9 cellular contexts compared by ENCODE assay signal in genomic region chr12:30457621-30458289, GRCh38.
DNase-seq lines count a peak whose midpoint lies in the region; ATAC-seq and TF ChIP-seq lines count a peak whose summit lies in the region.
"Had no signal": no experiment of that assay in that cellular context is flagged by ENCODE, and none has a peak within 500 bp of the region (broad histone marks: within the 10 kb centered on the region; RNA-seq: fewer than 3 reads in every experiment).

No MANE protein-coding gene starts in this region.

- no peak overlapping the region for H2AFZ ChIP-seq in mammary epithelial cell (ENCODE audit: low read depth, low read length)
- H2AFZ ChIP-seq in mesenchymal stem cell (ENCODE audit: low read depth, low read length): no peak overlapping the region

- in situ Hi-C loops in mammary epithelial cell (cut with MboI; ENCODE audit: low sequenced_read_pairs in 2 of 2): no loop called here

- no peak overlapping the region for H3K14ac ChIP-seq in mesenchymal stem cell (ENCODE audit: low read length in 2 of 2)

- CTCF ChIA-PET in BJ (lab: Yijun Ruan, JAX): no interaction called here
- CTCF ChIA-PET in mammary epithelial cell (lab: Charles Lee; ENCODE audit: low non-redundant PET): interaction anchor here (0.6 to 0.7 kb wide), 3 partner anchors 17 to 20 kb away, joined by 4 to 5 read pairs (median 4); no protein-coding TSS in a partner anchor

- TF ChIP-seq CTCF in BJ (IDR thresholded peaks at IDR 0.05; ENCODE audit: insufficient read depth, low read depth, low read length) (peak; percentile 18; the same call in 1 of the 2 replicates), LNCAP (IDR thresholded peaks at IDR 0.05) (peak; percentile 49), mammary epithelial cell (conservative IDR thresholded peaks at IDR 0.05 in 1 of 2, IDR thresholded peaks at IDR 0.05 in 1 of 2; ENCODE audit: extremely low read depth in 1 of 2, insufficient read depth in 1 of 2, low read depth in 1 of 2, low read length in 2 of 2) (peak; percentile 51 to 63), Peyer's patch (IDR thresholded peaks at IDR 0.05) (peak in 3 of 6 experiments; percentile 17 to 29 (median 27))

- H4K91ac ChIP-seq in mesenchymal stem cell (ENCODE audit: low read length): no peak overlapping the region

- peaks cover 7% of the 10 kb centered on the region for H3K4me1 ChIP-seq in mammary epithelial cell (ENCODE audit: insufficient read depth, low read length)
- no peaks in the 10 kb centered on the region for H3K4me1 ChIP-seq in mesenchymal stem cell (ENCODE audit: control insufficient read depth, insufficient read depth, low read depth, low read length)
- no peaks in the 10 kb centered on the region for H3K4me1 ChIP-seq in Peyer's patch

- no peak overlapping the region for H2AK5ac ChIP-seq in mesenchymal stem cell (ENCODE audit: low read length, severe bottlenecking)

- no peak overlapping the region for H2BK15ac ChIP-seq in mesenchymal stem cell (ENCODE audit: low read depth, poor library complexity, severe bottlenecking)

- H3K23ac ChIP-seq in mesenchymal stem cell (ENCODE audit: low read length in 2 of 2): no peak overlapping the region

- no TSS peak for BruUV-seq in mammary epithelial cell (replicated peaks; lab: Mats Ljungman, UMichigan)

- no peak overlapping the region for H4K8ac ChIP-seq in mesenchymal stem cell (ENCODE audit: low read length)

- H3K27ac ChIP-seq in mammary epithelial cell (ENCODE audit: insufficient read depth, low read depth, low read length) (no peak overlapping the region), mesenchymal stem cell (ENCODE audit: low read length, poor library complexity, severe bottlenecking) (no peak overlapping the region), Peyer's patch (peak overlapping the region in 1 of 4 donors; percentile 42)

- no peak overlapping the region for H2BK5ac ChIP-seq in mesenchymal stem cell (ENCODE audit: low read depth, low read length, poor library complexity, severe bottlenecking)

- peak; percentile 0 for DNase-seq in BJ (ENCODE audit: low read depth)
- DNase-seq in mammary epithelial cell: peak; percentile 71
- DNase-seq in mesenchymal stem cell: peak; percentile 97
- no peak for DNase-seq in stimulated activated CD4-positive, alpha-beta T cell treated with anti-CD3 and anti-CD28 coated beads, Interleukin-2, amount 100 ng/mL, for 24 hours
- DNase-seq in Peyer's patch: no peak
- DNase-seq in activated CD4-positive, alpha-beta T cell treated with anti-CD3 and anti-CD28 coated beads, Interleukin-2, amount 50 U/mL, for 4 hours: no peak

- no peak overlapping the region for H2BK120ac ChIP-seq in mesenchymal stem cell (ENCODE audit: low read depth, low read length)

- 39% methylated on average over 3 of the region's 3 CpGs for WGBS in mammary epithelial cell (ENCODE audit: low coverage, missing lambda C conversion rate)
- 7% methylated on average over 2 of the region's 3 CpGs for WGBS in mesenchymal stem cell

- H3K4me2 ChIP-seq in mammary epithelial cell (ENCODE audit: insufficient read depth, low read depth, low read length) (no peak overlapping the region), mesenchymal stem cell (ENCODE audit: low read length, poor library complexity, severe bottlenecking) (no peak overlapping the region)

- no peaks in the 10 kb centered on the region for H3K79me1 ChIP-seq in mesenchymal stem cell (replicated peaks; ENCODE audit: low read length, poor library complexity, severe bottlenecking)

- POLR2A ChIA-PET in BJ (lab: Charles Lee): interaction anchor here (0.6 kb wide), 1 partner anchor 296 kb away, joined by 3 read pairs; no protein-coding TSS in a partner anchor

- no peaks in the 10 kb centered on the region for H4K20me1 ChIP-seq in mammary epithelial cell (ENCODE audit: insufficient read depth, low read length)

- H2BK12ac ChIP-seq in mesenchymal stem cell (ENCODE audit: low read length in 2 of 2): peak overlapping the region in 1 of 2 experiments; percentile 92

- H3K36me3 ChIP-seq in BJ (ENCODE audit: control insufficient read depth, insufficient read depth, low read length) (no peaks in the 10 kb centered on the region), mammary epithelial cell (ENCODE audit: insufficient read depth, low read length) (no peaks in the 10 kb centered on the region), mesenchymal stem cell (ENCODE audit: control insufficient read depth in 1 of 2, insufficient read depth in 2 of 2, low read depth in 1 of 2, low read length in 2 of 2) (no peaks in the 10 kb centered on the region), Peyer's patch (no peaks in the 10 kb centered on the region)

- intact Hi-C loops in mammary epithelial cell (cut with micrococcal nuclease): loop anchor here (1.0 to 5.0 kb wide), 4 partner anchors 40 to 940 kb away; no protein-coding TSS in a partner anchor

- TF ChIP-seq POLR2A in Peyer's patch (IDR thresholded peaks at IDR 0.05): no peak

- no peak for ATAC-seq in GM19328 (IDR thresholded peaks at IDR 0.05; ENCODE audit: unreplicated experiment)
- ATAC-seq: GM12878 had no signal

- H3K27me3 ChIP-seq in BJ (ENCODE audit: control insufficient read depth, insufficient read depth, low read length) (no peaks in the 10 kb centered on the region), mammary epithelial cell (ENCODE audit: insufficient read depth, low read length) (no peaks in the 10 kb centered on the region), mesenchymal stem cell (ENCODE audit: control insufficient read depth in 1 of 2, insufficient read depth in 1 of 2, low read length in 2 of 2) (no peaks in the 10 kb centered on the region), Peyer's patch (no peaks in the 10 kb centered on the region)

- no peaks in the 10 kb centered on the region for H3K9me3 ChIP-seq in mammary epithelial cell (replicated peaks; ENCODE audit: insufficient read depth, low read length)
- no peaks in the 10 kb centered on the region for H3K9me3 ChIP-seq in mesenchymal stem cell (ENCODE audit: control insufficient read depth, low read length)
- H3K9me3 ChIP-seq in Peyer's patch: no peaks in the 10 kb centered on the region

- H3K79me2 ChIP-seq in mammary epithelial cell (ENCODE audit: insufficient read depth, low read length): no peaks in the 10 kb centered on the region

- H3K9ac ChIP-seq in mammary epithelial cell (ENCODE audit: insufficient read depth, low read length): no peak overlapping the region
- peak overlapping the region; percentile 60 for H3K9ac ChIP-seq in mesenchymal stem cell (ENCODE audit: low read length)

- no peak overlapping the region for H3K4ac ChIP-seq in mesenchymal stem cell (ENCODE audit: low read depth in 1 of 2, low read length in 2 of 2)

- dilution Hi-C loops in mammary epithelial cell (cut with HindIII; ENCODE audit: low sequenced_read_pairs): no loop called here

- H3K4me3 ChIP-seq in BJ (ENCODE audit: low read depth, low read length): no peak overlapping the region
- no peak overlapping the region for H3K4me3 ChIP-seq in mammary epithelial cell (replicated peaks in 1 of 3; ENCODE audit: insufficient read depth in 1 of 3, low read depth in 2 of 3, low read length in 3 of 3)
- H3K4me3 ChIP-seq in mesenchymal stem cell (ENCODE audit: insufficient read depth in 1 of 2, low read depth in 1 of 2, low read length in 2 of 2): no peak overlapping the region
- H3K4me3 ChIP-seq in Peyer's patch: no peak overlapping the region
- H3K4me3 ChIP-seq: GM12878 had no signal

- H3K18ac ChIP-seq in mesenchymal stem cell (ENCODE audit: low read depth in 1 of 2, low read length in 2 of 2): peak overlapping the region in 1 of 2 experiments; percentile 34

Comparison
In these comparisons a context has a peak if more than half of its experiments do, and no peak if none do; other contexts are left out.
1. DNase-seq: peak in BJ (single experiment), mammary epithelial cell (single experiment) and mesenchymal stem cell (single experiment); none in stimulated activated CD4-positive, alpha-beta T cell treated with anti-CD3 and anti-CD28 coated beads, Interleukin-2, amount 100 ng/mL, for 24 hours (0 of 2), Peyer's patch (0 of 3) and activated CD4-positive, alpha-beta T cell treated with anti-CD3 and anti-CD28 coated beads, Interleukin-2, amount 50 U/mL, for 4 hours (0 of 2).